In genomic region chrX:94914235-94914634, GRCh38 we compare ENCODE assay signal across 20 cellular contexts.
"Had no signal": no experiment of that assay in that cellular context is flagged by ENCODE, and none has a peak within 500 bp of the region (broad histone marks: within the 10 kb centered on the region; RNA-seq: fewer than 3 reads in every experiment).

No MANE protein-coding gene starts in this region.

- H3K36me3 Mint-ChIP-seq: activated naive CD8-positive, alpha-beta T cell treated with anti-CD3 and anti-CD28 coated beads, Interleukin-2, amount 10 ng/mL, durations not matched to agents 7 days and 5 days; brain had no signal

- H2AFZ ChIP-seq: hepatocyte had no signal

- H3K27me3 ChIP-seq: hepatocyte had no signal

- H3K4me2 ChIP-seq: hepatocyte had no signal

- H3K27ac ChIP-seq: dorsolateral prefrontal cortex, hepatocyte had no signal

- H3K9me3 Mint-ChIP-seq: activated CD4-positive, alpha-beta T cell treated with anti-CD3 and anti-CD28 coated beads, Interleukin-2, amount 10 ng/mL, durations not matched to agents 24 days and 14 days; activated naive CD8-positive, alpha-beta T cell treated with anti-CD3 and anti-CD28 coated beads, Interleukin-2, amount 10 ng/mL, durations not matched to agents 7 days and 5 days; activated T-cell treated with anti-CD3 and anti-CD28 coated beads, Interleukin-2, amount 50 U/mL, for 24 hours; brain; nephron; stimulated activated naive CD8-positive, alpha-beta T cell treated with anti-CD3 and anti-CD28 coated beads, Interleukin-15, Interleukin-2, amounts not matched to agents 100 ng/mL and 50 ng/mL, for 24 hours had no signal

- H3K27ac Mint-ChIP-seq: activated B cell treated with CpG ODN at 0.5 μM for 24 hours; activated CD4-positive, alpha-beta T cell treated with anti-CD3 and anti-CD28 coated beads, Interleukin-2, amount 10 ng/mL, durations not matched to agents 24 days and 14 days; activated CD8-positive, alpha-beta T cell treated with anti-CD3 and anti-CD28 coated beads for 36 hours; activated naive CD8-positive, alpha-beta T cell treated with anti-CD3 and anti-CD28 coated beads, Interleukin-2, amount 10 ng/mL, durations not matched to agents 7 days and 5 days; activated T-cell treated with anti-CD3 and anti-CD28 coated beads, Interleukin-2, amount 50 U/mL, for 24 hours; activated T-helper 2 cell treated with anti-CD3 and anti-CD28 coated beads, Interferon-gamma antibody, Interleukin-2, Interleukin-4, amounts not matched to agents 10 μg/mL and 5 μg/mL and 100 μg/mL, durations not matched to agents 14 hours and 24 hours and 36 hours; nephron; stimulated activated naive CD8-positive, alpha-beta T cell treated with anti-CD3 and anti-CD28 coated beads, Interleukin-15, Interleukin-2, amounts not matched to agents 100 ng/mL and 50 ng/mL, for 24 hours had no signal

- H3K4me3 Mint-ChIP-seq: activated B cell treated with CpG ODN at 0.5 μM for 24 hours; activated CD4-positive, alpha-beta T cell treated with anti-CD3 and anti-CD28 coated beads, Interleukin-2, amount 10 ng/mL, durations not matched to agents 24 days and 14 days; activated CD8-positive, alpha-beta T cell treated with anti-CD3 and anti-CD28 coated beads for 36 hours; activated naive CD8-positive, alpha-beta T cell treated with anti-CD3 and anti-CD28 coated beads, Interleukin-2, amount 10 ng/mL, durations not matched to agents 7 days and 5 days; activated T-cell treated with anti-CD3 and anti-CD28 coated beads, Interleukin-2, amount 50 U/mL, for 24 hours; brain; nephron; stimulated activated naive CD8-positive, alpha-beta T cell treated with anti-CD3 and anti-CD28 coated beads, Interleukin-15, Interleukin-2, amounts not matched to agents 100 ng/mL and 50 ng/mL, for 24 hours had no signal

- DNase-seq: activated B cell treated with CpG ODN at 0.5 μM for 24 hours; activated CD4-positive, alpha-beta T cell treated with anti-CD3 and anti-CD28 coated beads, Interleukin-2, amount 10 ng/mL, durations not matched to agents 24 days and 14 days; activated CD8-positive, alpha-beta T cell treated with anti-CD3 and anti-CD28 coated beads for 36 hours; activated naive CD4-positive, alpha-beta T cell treated with Interleukin-2 at 50 U/mL for 16 hours; activated naive CD8-positive, alpha-beta T cell treated with anti-CD3 and anti-CD28 coated beads, Interleukin-2, amount 10 ng/mL, durations not matched to agents 7 days and 5 days; activated T-cell treated with anti-CD3 and anti-CD28 coated beads, Interleukin-2, amount 50 U/mL, for 24 hours; central memory CD4-positive, alpha-beta T cell; dorsolateral prefrontal cortex; left colon; midbrain; occipital lobe; retina; stimulated activated CD4-positive, alpha-beta T cell treated with anti-CD3 and anti-CD28 coated beads, Interleukin-15, amount 100 ng/mL, for 24 hours; stimulated activated CD4-positive, alpha-beta T cell treated with anti-CD3 and anti-CD28 coated beads, Interleukin-2, amount 100 ng/mL, for 48 hours; trophoblast cell had no signal

- ATAC-seq: activated CD8-positive, alpha-beta T cell treated with anti-CD3 and anti-CD28 coated beads for 36 hours; left colon had no signal

- H3K4me1 Mint-ChIP-seq: activated B cell treated with CpG ODN at 0.5 μM for 24 hours; activated CD4-positive, alpha-beta T cell treated with anti-CD3 and anti-CD28 coated beads, Interleukin-2, amount 10 ng/mL, durations not matched to agents 24 days and 14 days; activated naive CD8-positive, alpha-beta T cell treated with anti-CD3 and anti-CD28 coated beads, Interleukin-2, amount 10 ng/mL, durations not matched to agents 7 days and 5 days; brain; nephron had no signal

- H3K79me2 ChIP-seq: hepatocyte had no signal

- H3K27me3 Mint-ChIP-seq: activated B cell treated with CpG ODN at 0.5 μM for 24 hours; activated CD4-positive, alpha-beta T cell treated with anti-CD3 and anti-CD28 coated beads, Interleukin-2, amount 10 ng/mL, durations not matched to agents 24 days and 14 days; activated CD8-positive, alpha-beta T cell treated with anti-CD3 and anti-CD28 coated beads for 36 hours; activated naive CD8-positive, alpha-beta T cell treated with anti-CD3 and anti-CD28 coated beads, Interleukin-2, amount 10 ng/mL, durations not matched to agents 7 days and 5 days; activated T-cell treated with anti-CD3 and anti-CD28 coated beads, Interleukin-2, amount 50 U/mL, for 24 hours; brain; stimulated activated naive CD8-positive, alpha-beta T cell treated with anti-CD3 and anti-CD28 coated beads, Interleukin-15, Interleukin-2, amounts not matched to agents 100 ng/mL and 50 ng/mL, for 24 hours had no signal

- H3K4me3 ChIP-seq: dorsolateral prefrontal cortex, hepatocyte had no signal
